Comparison of ENCODE assay signal across 16 cellular contexts in the genomic region with DNA sequence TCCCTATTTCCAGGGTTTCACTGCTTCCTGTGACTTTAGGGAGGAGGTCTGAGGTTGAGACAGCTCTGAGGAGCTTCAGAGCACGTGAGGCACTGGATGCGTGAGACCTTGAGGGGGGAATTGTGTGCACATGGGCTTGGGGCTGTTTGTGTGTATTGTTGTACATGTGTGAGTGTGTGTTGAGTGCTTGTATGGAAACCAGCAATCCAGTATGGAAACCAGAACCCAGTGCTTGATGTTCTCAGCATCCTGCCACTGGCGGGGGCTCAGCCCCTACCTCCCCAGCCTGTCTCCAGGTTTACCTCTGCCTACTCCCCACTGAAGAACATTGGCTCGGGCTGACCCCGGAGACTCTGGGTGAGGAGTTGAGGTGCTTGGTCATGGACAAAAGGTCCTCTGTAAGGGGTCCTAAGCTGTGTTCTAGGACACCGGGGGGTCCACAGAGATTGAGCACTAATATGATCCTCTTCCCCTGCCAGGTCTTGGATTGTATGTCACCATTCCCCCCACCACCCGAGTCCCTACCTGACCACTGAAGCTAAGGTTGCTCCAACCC. TPM values are rescaled to one million over a fixed set of nuclear protein-coding genes. Genes with fewer than 3 reads are reported as not detected.
A peak's percentile ranks its signal among the peaks of the same experiment; 100 is the strongest.
DNase-seq lines count a peak whose midpoint lies in the region; ATAC-seq and TF ChIP-seq lines count a peak whose summit lies in the region.
"Had no signal": no experiment of that assay in that cellular context is flagged by ENCODE, and none has a peak within 500 bp of the region (broad histone marks: within the 10 kb centered on the region; RNA-seq: fewer than 3 reads in every experiment).

No MANE protein-coding gene starts in this region.

- H3K27ac Mint-ChIP-seq in activated CD4-positive, alpha-beta T cell treated with anti-CD3 and anti-CD28 coated beads, Interleukin-2, amount 10 ng/mL, durations not matched to agents 24 days and 14 days, result no peak overlapping the region
- no peak overlapping the region for H3K27ac Mint-ChIP-seq in osteocyte (ENCODE audit: unreplicated experiment)
- H3K27ac Mint-ChIP-seq: CD4-positive, alpha-beta T cell had no signal

- H3K4me1 Mint-ChIP-seq in activated CD4-positive, alpha-beta T cell treated with anti-CD3 and anti-CD28 coated beads, Interleukin-2, amount 10 ng/mL, durations not matched to agents 24 days and 14 days, result peaks cover 4% of the 10 kb centered on the region
- peaks cover 4% of the 10 kb centered on the region for H3K4me1 Mint-ChIP-seq in osteocyte (ENCODE audit: unreplicated experiment)

- intact Hi-C loops in activated CD4-positive, alpha-beta T cell treated with anti-CD3 and anti-CD28 coated beads, Interleukin-2, amount 10 ng/mL, durations not matched to agents 24 days and 14 days (cut with micrococcal nuclease), result loop anchor here (2.0 kb wide), 1 partner anchor 389 kb away; no protein-coding TSS in a partner anchor

- DNase-seq in activated CD4-positive, alpha-beta T cell treated with anti-CD3 and anti-CD28 coated beads, Interleukin-2, amount 10 ng/mL, durations not matched to agents 24 days and 14 days, result peak; percentile 49
- DNase-seq in activated CD4-positive, alpha-beta T cell treated with anti-CD3 and anti-CD28 coated beads for 1 hour, result no peak
- no peak for DNase-seq in caudate nucleus (lab: John Stamatoyannopoulos, UW)
- DNase-seq in osteocyte (ENCODE audit: extremely low spot score, unreplicated experiment), result peak; percentile 68
- no peak for DNase-seq in stimulated activated naive CD8-positive, alpha-beta T cell treated with anti-CD3 and anti-CD28 coated beads, Interleukin-15, Interleukin-2, amounts not matched to agents 100 U/mL and 50 U/mL, for 24 hours
- DNase-seq: BE2C; CD4-positive, alpha-beta T cell; EL; NCI-H187 treated with DMSO at 0.1 percent for 48 hours; NCI-H526 treated with DMSO at 0.1 percent for 48 hours had no signal

- H3K27me3 ChIP-seq in layer of hippocampus (ENCODE audit: control insufficient read depth, insufficient read depth, low read length), result no peaks in the 10 kb centered on the region

- H3K27me3 Mint-ChIP-seq in activated CD4-positive, alpha-beta T cell treated with anti-CD3 and anti-CD28 coated beads, Interleukin-2, amount 10 ng/mL, durations not matched to agents 24 days and 14 days, result peaks cover 26% of the 10 kb centered on the region
- peaks cover 28% of the 10 kb centered on the region for H3K27me3 Mint-ChIP-seq in osteocyte (ENCODE audit: unreplicated experiment)

- ATAC-seq in GM18502 (IDR thresholded peaks at IDR 0.05; ENCODE audit: poor library complexity, unreplicated experiment) (no peak), GM18868 (IDR thresholded peaks at IDR 0.05; ENCODE audit: unreplicated experiment) (no peak)
- ATAC-seq in stimulated activated naive CD8-positive, alpha-beta T cell treated with anti-CD3 and anti-CD28 coated beads, Interleukin-15, Interleukin-2, amounts not matched to agents 100 U/mL and 50 U/mL, for 24 hours, result no peak

- H3K36me3 Mint-ChIP-seq in activated CD4-positive, alpha-beta T cell treated with anti-CD3 and anti-CD28 coated beads, Interleukin-2, amount 10 ng/mL, durations not matched to agents 24 days and 14 days (ENCODE audit: low read depth), result peaks cover 1% of the 10 kb centered on the region
- no peaks in the 10 kb centered on the region for H3K36me3 Mint-ChIP-seq in osteocyte (ENCODE audit: unreplicated experiment)

- peak overlapping the region; percentile 77 for H3K27ac ChIP-seq in caudate nucleus (ENCODE audit: low read depth, low read length)
- H3K27ac ChIP-seq in layer of hippocampus (ENCODE audit: low read depth, low read length), result peak overlapping the region; percentile 32
- H3K27ac ChIP-seq: 22Rv1 had no signal

- TF ChIP-seq CTCF in osteocyte (IDR thresholded peaks at IDR 0.05), result no peak

- no peaks in the 10 kb centered on the region for H3K9me3 Mint-ChIP-seq in activated CD4-positive, alpha-beta T cell treated with anti-CD3 and anti-CD28 coated beads, Interleukin-2, amount 10 ng/mL, durations not matched to agents 24 days and 14 days
- no peaks in the 10 kb centered on the region for H3K9me3 Mint-ChIP-seq in osteocyte (ENCODE audit: unreplicated experiment)
- H3K9me3 Mint-ChIP-seq: CD4-positive, alpha-beta T cell had no signal

- H3K4me3 Mint-ChIP-seq in activated CD4-positive, alpha-beta T cell treated with anti-CD3 and anti-CD28 coated beads, Interleukin-2, amount 10 ng/mL, durations not matched to agents 24 days and 14 days, result no peak overlapping the region
- no peak overlapping the region for H3K4me3 Mint-ChIP-seq in osteocyte (ENCODE audit: unreplicated experiment)
- H3K4me3 Mint-ChIP-seq: CD4-positive, alpha-beta T cell had no signal

RNA-seq across cellular contexts. Expression of a gene that starts 20.8 kb away (rescaled TPM):
- not detected in 2 replicates for total RNA-seq in activated CD4-positive, alpha-beta T cell treated with anti-CD3 and anti-CD28 coated beads, Interleukin-2, amount 10 ng/mL, durations not matched to agents 24 days and 14 days
- 0.35 and 0.60 TPM in 2 replicates for total RNA-seq in osteocyte
- total RNA-seq: CD4-positive, alpha-beta T cell; OCI-LY7; RPMI7951 had no signal

Comparison
In these comparisons a context has a peak if more than half of its experiments do, and no peak if none do; other contexts are left out.
1. DNase-seq: peak in activated CD4-positive, alpha-beta T cell treated with anti-CD3 and anti-CD28 coated beads, Interleukin-2, amount 10 ng/mL, durations not matched to agents 24 days and 14 days (single experiment) and osteocyte (single experiment); none in activated CD4-positive, alpha-beta T cell treated with anti-CD3 and anti-CD28 coated beads for 1 hour (single experiment), caudate nucleus (0 of 61) and stimulated activated naive CD8-positive, alpha-beta T cell treated with anti-CD3 and anti-CD28 coated beads, Interleukin-15, Interleukin-2, amounts not matched to agents 100 U/mL and 50 U/mL, for 24 hours (single experiment).